1 cellular context compared by ENCODE assay signal in the genomic region with DNA sequence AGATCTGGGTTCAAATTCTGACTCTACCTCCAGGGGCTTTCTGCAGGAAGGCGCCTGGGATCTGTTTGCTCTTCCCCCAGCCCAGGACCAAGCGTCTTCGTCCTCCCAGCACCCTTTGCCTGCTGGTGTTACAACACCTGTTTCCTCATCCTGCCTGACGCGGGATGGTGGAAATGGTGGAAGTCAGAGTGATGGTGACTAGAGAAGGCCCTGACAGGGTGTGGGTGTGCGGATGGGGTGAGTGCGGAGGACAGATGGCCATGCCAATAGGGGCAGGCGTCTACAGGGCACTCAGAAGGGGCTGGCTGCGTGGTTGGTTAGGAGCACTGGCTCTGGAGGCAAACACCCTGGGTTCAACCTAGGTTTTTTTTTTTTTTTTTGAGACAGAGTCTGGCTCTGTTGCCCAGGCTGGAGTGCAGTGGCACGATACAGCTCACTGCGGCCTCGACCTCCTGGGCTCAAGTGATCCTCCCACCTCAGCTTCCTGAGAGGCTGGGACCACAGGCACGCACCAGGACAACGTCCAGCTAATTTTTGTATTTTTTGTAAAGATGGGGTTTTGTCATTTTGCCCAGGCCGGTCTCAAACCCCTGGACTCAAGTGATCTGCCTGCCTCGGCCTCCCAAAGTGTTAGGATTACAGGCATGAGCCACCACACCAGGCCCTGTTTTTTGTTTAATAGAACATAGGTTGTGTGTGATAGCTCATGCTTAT.
TF ChIP-seq lines count a peak whose summit lies in the region.

No MANE protein-coding gene starts in this region.

TF ChIP-seq in K562, 482 proteins besides CTCF, POLR2A, EP300 and RAD21:
- TF ChIP-seq ZNF717 (CRISPR knock-in tag; IDR thresholded peaks at IDR 0.05) (no peak), ZNF436 (CRISPR knock-in tag; IDR thresholded peaks at IDR 0.05) (no peak), KDM4B (IDR thresholded peaks at IDR 0.05; ENCODE audit: borderline replicate concordance in 2 of 2, low read depth in 1 of 2) (no peak), POLR3A (IDR thresholded peaks at IDR 0.05; ENCODE audit: borderline replicate concordance, extremely low read depth, insufficient read depth, insufficient read length) (no peak)
- TF ChIP-seq, protein P1, sequence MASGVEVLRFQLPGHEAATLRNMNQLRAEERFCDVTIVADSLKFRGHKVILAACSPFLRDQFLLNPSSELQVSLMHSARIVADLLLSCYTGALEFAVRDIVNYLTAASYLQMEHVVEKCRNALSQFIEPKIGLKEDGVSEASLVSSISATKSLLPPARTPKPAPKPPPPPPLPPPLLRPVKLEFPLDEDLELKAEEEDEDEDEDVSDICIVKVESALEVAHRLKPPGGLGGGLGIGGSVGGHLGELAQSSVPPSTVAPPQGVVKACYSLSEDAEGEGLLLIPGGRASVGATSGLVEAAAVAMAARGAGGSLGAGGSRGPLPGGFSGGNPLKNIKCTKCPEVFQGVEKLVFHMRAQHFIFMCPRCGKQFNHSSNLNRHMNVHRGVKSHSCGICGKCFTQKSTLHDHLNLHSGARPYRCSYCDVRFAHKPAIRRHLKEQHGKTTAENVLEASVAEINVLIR (CRISPR knock-in tag; IDR thresholded peaks at IDR 0.05) = no peak
- TF ChIP-seq, protein P2, sequence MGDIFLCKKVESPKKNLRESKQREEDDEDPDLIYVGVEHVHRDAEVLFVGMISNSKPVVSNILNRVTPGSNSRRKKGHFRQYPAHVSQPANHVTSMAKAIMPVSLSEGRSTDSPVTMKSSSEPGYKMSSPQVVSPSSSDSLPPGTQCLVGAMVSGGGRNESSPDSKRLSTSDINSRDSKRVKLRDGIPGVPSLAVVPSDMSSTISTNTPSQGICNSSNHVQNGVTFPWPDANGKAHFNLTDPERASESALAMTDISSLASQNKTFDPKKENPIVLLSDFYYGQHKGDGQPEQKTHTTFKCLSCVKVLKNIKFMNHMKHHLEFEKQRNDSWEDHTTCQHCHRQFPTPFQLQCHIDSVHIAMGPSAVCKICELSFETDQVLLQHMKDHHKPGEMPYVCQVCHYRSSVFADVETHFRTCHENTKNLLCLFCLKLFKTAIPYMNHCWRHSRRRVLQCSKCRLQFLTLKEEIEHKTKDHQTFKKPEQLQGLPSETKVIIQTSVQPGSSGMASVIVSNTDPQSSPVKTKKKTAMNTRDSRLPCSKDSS (IDR thresholded peaks at IDR 0.05; ENCODE audit: low read depth, partially characterized antibody) = no peak
- TF ChIP-seq, protein P3, sequence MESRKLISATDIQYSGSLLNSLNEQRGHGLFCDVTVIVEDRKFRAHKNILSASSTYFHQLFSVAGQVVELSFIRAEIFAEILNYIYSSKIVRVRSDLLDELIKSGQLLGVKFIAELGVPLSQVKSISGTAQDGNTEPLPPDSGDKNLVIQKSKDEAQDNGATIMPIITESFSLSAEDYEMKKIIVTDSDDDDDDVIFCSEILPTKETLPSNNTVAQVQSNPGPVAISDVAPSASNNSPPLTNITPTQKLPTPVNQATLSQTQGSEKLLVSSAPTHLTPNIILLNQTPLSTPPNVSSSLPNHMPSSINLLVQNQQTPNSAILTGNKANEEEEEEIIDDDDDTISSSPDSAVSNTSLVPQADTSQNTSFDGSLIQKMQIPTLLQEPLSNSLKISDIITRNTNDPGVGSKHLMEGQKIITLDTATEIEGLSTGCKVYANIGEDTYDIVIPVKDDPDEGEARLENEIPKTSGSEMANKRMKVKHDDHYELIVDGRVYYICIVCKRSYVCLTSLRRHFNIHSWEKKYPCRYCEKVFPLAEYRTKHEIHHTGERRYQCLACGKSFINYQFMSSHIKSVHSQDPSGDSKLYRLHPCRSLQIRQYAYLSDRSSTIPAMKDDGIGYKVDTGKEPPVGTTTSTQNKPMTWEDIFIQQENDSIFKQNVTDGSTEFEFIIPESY (CRISPR knock-in tag; IDR thresholded peaks at IDR 0.05) = peak; percentile 17; the same call in 1 of the 2 replicates
- TF ChIP-seq, protein P4, sequence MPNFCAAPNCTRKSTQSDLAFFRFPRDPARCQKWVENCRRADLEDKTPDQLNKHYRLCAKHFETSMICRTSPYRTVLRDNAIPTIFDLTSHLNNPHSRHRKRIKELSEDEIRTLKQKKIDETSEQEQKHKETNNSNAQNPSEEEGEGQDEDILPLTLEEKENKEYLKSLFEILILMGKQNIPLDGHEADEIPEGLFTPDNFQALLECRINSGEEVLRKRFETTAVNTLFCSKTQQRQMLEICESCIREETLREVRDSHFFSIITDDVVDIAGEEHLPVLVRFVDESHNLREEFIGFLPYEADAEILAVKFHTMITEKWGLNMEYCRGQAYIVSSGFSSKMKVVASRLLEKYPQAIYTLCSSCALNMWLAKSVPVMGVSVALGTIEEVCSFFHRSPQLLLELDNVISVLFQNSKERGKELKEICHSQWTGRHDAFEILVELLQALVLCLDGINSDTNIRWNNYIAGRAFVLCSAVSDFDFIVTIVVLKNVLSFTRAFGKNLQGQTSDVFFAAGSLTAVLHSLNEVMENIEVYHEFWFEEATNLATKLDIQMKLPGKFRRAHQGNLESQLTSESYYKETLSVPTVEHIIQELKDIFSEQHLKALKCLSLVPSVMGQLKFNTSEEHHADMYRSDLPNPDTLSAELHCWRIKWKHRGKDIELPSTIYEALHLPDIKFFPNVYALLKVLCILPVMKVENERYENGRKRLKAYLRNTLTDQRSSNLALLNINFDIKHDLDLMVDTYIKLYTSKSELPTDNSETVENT (CRISPR knock-in tag; IDR thresholded peaks at IDR 0.05) = no peak
TF ChIP-seq in K562: peak in this region for 1.
